18 cellular contexts compared by ENCODE assay signal in the genomic region with DNA sequence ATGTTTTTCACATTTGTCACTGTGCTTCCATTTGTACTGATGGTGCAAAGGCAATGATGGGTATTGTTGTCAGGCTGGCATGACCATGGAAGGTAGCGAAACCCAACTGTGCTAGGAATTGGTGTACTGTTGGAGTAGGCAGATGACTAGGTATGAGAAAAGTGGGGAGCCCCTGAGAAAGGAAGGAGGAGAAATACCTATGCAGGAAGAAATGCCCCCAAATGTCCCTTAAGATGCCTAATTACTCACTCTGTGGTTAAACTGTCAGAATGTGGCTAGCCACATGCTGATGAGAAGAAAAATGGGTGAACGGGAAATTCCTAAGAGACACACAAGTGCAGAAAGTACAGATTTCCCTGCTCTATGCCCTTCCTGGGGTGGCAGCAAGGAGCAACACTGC.
A peak's percentile ranks its signal among the peaks of the same experiment; 100 is the strongest.
DNase-seq lines count a peak whose midpoint lies in the region; ATAC-seq, FAIRE-seq and TF ChIP-seq lines count a peak whose summit lies in the region.
"Had no signal": no experiment of that assay in that cellular context is flagged by ENCODE, and none has a peak within 500 bp of the region (broad histone marks: within the 10 kb centered on the region; RNA-seq: fewer than 3 reads in every experiment).

No MANE protein-coding gene starts in this region.

- H2AFZ ChIP-seq in MM.1S (ENCODE audit: low read length) = no peak overlapping the region

- no peak overlapping the region for H3K27ac ChIP-seq in BLaER1 treated with 17β-estradiol and CSF1 and Interleukin-3, amounts not matched to agents 10 nM and 100 nM
- H3K27ac ChIP-seq in MM.1S (ENCODE audit: low read length) = peak overlapping the region; percentile 59; the same call in 1 of the 2 replicates

- DNase-seq in GM12891 (ENCODE audit: insufficient read length, low spot score) = no peak
- DNase-seq in MM.1S = peak; percentile 49
- peak; percentile 48 for DNase-seq in kidney tubule cell (ENCODE audit: low spot score)
- no peak for DNase-seq in stimulated activated CD4-positive, alpha-beta T cell treated with anti-CD3 and anti-CD28 coated beads, Interleukin-1b, Interleukin-23, amount 100 ng/mL, for 48 hours
- no peak for DNase-seq in cerebellar nuclear complex (lab: John Stamatoyannopoulos, UW)
- DNase-seq: ACHN; CD4-positive, alpha-beta memory T cell; DMS79 treated with DMSO at 0.1 percent for 48 hours; H9; NCI-H1105 treated with DMSO at 0.1 percent for 48 hours; NCI-H187; NCI-H446; NCI-H774; Right ventricle myocardium superior; SK-N-SH had no signal

- no peak for TF ChIP-seq CTCF in MM.1S (IDR thresholded peaks at IDR 0.05; ENCODE audit: low read length)

- H3F3A ChIP-seq in MM.1S (ENCODE audit: insufficient read depth, low read length) = 0 out of 2 replicates have a peak, but pooled peaks cover 5% of the 10 kb centered on the region

- ATAC-seq in HG02884 (IDR thresholded peaks at IDR 0.05; ENCODE audit: unreplicated experiment) = no peak

- no peaks in the 10 kb centered on the region for H3K36me3 ChIP-seq in BLaER1 treated with 17β-estradiol and CSF1 and Interleukin-3, amounts not matched to agents 10 nM and 100 nM
- no peaks in the 10 kb centered on the region for H3K36me3 ChIP-seq in MM.1S (replicated peaks; ENCODE audit: insufficient read depth, low read length)

- 0 out of 22 replicates have a peak, but pooled peaks cover 0 to 8% (median 0%) of the 10 kb centered on the region in 11 experiments for H3K9me3 ChIP-seq in BLaER1 treated with 17β-estradiol and CSF1 and Interleukin-3, amounts not matched to agents 10 nM and 100 nM (replicated peaks in 1 of 11)
- no peaks in the 10 kb centered on the region for H3K9me3 ChIP-seq in MM.1S (replicated peaks; ENCODE audit: insufficient read depth, low read length)
- H3K9me3 ChIP-seq: SK-N-SH had no signal

- no peaks in the 10 kb centered on the region; a peak in 1 of 22 replicates for H3K27me3 ChIP-seq in BLaER1 treated with 17β-estradiol and CSF1 and Interleukin-3, amounts not matched to agents 10 nM and 100 nM
- no peaks in the 10 kb centered on the region for H3K27me3 ChIP-seq in MM.1S (replicated peaks; ENCODE audit: insufficient read depth, low read length)

- no peak overlapping the region for H3K9ac ChIP-seq in BLaER1 treated with 17β-estradiol and CSF1 and Interleukin-3, amounts not matched to agents 10 nM and 100 nM
- H3K9ac ChIP-seq in MM.1S (ENCODE audit: low read length) = no peak overlapping the region
- H3K9ac ChIP-seq: SK-N-SH had no signal

- no peaks in the 10 kb centered on the region for H3K79me2 ChIP-seq in MM.1S (ENCODE audit: low read length)

- H4K20me1 ChIP-seq in BLaER1 treated with 17β-estradiol and CSF1 and Interleukin-3, amounts not matched to agents 10 nM and 100 nM = no peaks in the 10 kb centered on the region
- no peaks in the 10 kb centered on the region for H4K20me1 ChIP-seq in MM.1S (ENCODE audit: insufficient read depth, low read length)

- H3K9me2 ChIP-seq in MM.1S (replicated peaks; ENCODE audit: insufficient read depth, low read length) = no peaks in the 10 kb centered on the region
- H3K9me2 ChIP-seq: SK-N-SH had no signal

- peak overlapping the region in 10 of 11 experiments; percentile 36 to 74 (median 61); a peak in 20 of 22 replicates for H3K4me2 ChIP-seq in BLaER1 treated with 17β-estradiol and CSF1 and Interleukin-3, amounts not matched to agents 10 nM and 100 nM
- peak overlapping the region; percentile 35 for H3K4me2 ChIP-seq in MM.1S (ENCODE audit: low read depth, low read length)
- H3K4me2 ChIP-seq: SK-N-SH had no signal

- FAIRE-seq in GM12891 (lab: Jason Lieb, UNC) = peak; percentile 13
- FAIRE-seq: HTR-8/SVneo had no signal

- H3K4me3 ChIP-seq in BLaER1 treated with 17β-estradiol and CSF1 and Interleukin-3, amounts not matched to agents 10 nM and 100 nM = no peak overlapping the region
- 0 out of 2 replicates have a peak overlapping the region, but pooled peaks have one; percentile 20 for H3K4me3 ChIP-seq in MM.1S (ENCODE audit: low read length)

- TF ChIP-seq POLR2A in GM12891 (IDR thresholded peaks at IDR 0.05; ENCODE audit: low read depth, low read length) = no peak

- peaks cover 8 to 31% (median 14%) of the 10 kb centered on the region in 10 experiments; a peak in 19 of 20 replicates for H3K4me1 ChIP-seq in BLaER1 treated with 17β-estradiol and CSF1 and Interleukin-3, amounts not matched to agents 10 nM and 100 nM
- peaks cover 17% of the 10 kb centered on the region for H3K4me1 ChIP-seq in MM.1S (ENCODE audit: low read length)

TF ChIP-seq in GM12891, 5 proteins besides CTCF, POLR2A, EP300 and RAD21:
- TF ChIP-seq TAF1 (IDR thresholded peaks at IDR 0.05; ENCODE audit: low read depth, low read length) (no peak), POU2F2 (IDR thresholded peaks at IDR 0.05; ENCODE audit: low read depth, low read length) (no peak), PAX5 (IDR thresholded peaks at IDR 0.05; ENCODE audit: insufficient read depth, low read length, severe bottlenecking) (no peak), SPI1 (IDR thresholded peaks at IDR 0.05; ENCODE audit: low read depth, low read length) (no peak), POLR2AphosphoS5 (IDR thresholded peaks at IDR 0.05; ENCODE audit: low read depth, low read length) (no peak)
TF ChIP-seq in GM12891: peak in this region for 0.

Comparison
In these comparisons a context has a peak if more than half of its experiments do, and no peak if none do; other contexts are left out.
1. DNase-seq: peak in MM.1S (single experiment) and kidney tubule cell (single experiment); none in GM12891 (single experiment), stimulated activated CD4-positive, alpha-beta T cell treated with anti-CD3 and anti-CD28 coated beads, Interleukin-1b, Interleukin-23, amount 100 ng/mL, for 48 hours (single experiment) and cerebellar nuclear complex (0 of 2).